ENCODE assay signal across 21 cellular contexts in genomic region chr1:156144747-156145146, GRCh38.
"Had no signal": no experiment of that assay in that cellular context is flagged by ENCODE, and none has a peak within 500 bp of the region (broad histone marks: within the 10 kb centered on the region; RNA-seq: fewer than 3 reads in every experiment).

No MANE protein-coding gene starts in this region.

- ATAC-seq: activated CD8-positive, alpha-beta T cell treated with anti-CD3 and anti-CD28 coated beads, Interleukin-2, amount 10 ng/mL, durations not matched to agents 7 days and 5 days; foreskin keratinocyte; left lung; naive thymus-derived CD8-positive, alpha-beta T cell; upper lobe of right lung had no signal

- H3K4me3 Mint-ChIP-seq: activated CD8-positive, alpha-beta T cell treated with anti-CD3 and anti-CD28 coated beads, Interleukin-2, amount 10 ng/mL, durations not matched to agents 7 days and 5 days; activated T-cell treated with anti-CD3 and anti-CD28 coated beads, Interleukin-2, amount 50 U/mL, for 24 hours; dendritic cell treated with granulocyte-macrophage colony-stimulating factor and Interleukin-4, amounts not matched to agents 40 ng/mL and 50 ng/mL, for 4 days; immature natural killer cell; naive thymus-derived CD8-positive, alpha-beta T cell had no signal

- H3K27me3 Mint-ChIP-seq: activated T-cell treated with anti-CD3 and anti-CD28 coated beads, Interleukin-2, amount 50 U/mL, for 24 hours; naive thymus-derived CD8-positive, alpha-beta T cell had no signal

- H3K9me3 Mint-ChIP-seq: activated T-cell treated with anti-CD3 and anti-CD28 coated beads, Interleukin-2, amount 50 U/mL, for 24 hours; dendritic cell treated with granulocyte-macrophage colony-stimulating factor and Interleukin-4, amounts not matched to agents 40 ng/mL and 50 ng/mL, for 4 days; immature natural killer cell; naive thymus-derived CD8-positive, alpha-beta T cell had no signal

- H2AFZ ChIP-seq: hepatocyte had no signal

- H3K9me3 ChIP-seq: left lung, prostate gland, upper lobe of right lung had no signal

- H3K27ac ChIP-seq: foreskin keratinocyte, left lung, prostate gland, upper lobe of right lung, WERI-Rb-1 had no signal

- H3K4me1 ChIP-seq: foreskin keratinocyte, prostate gland had no signal

- H3K79me2 ChIP-seq: hepatocyte had no signal

- H3K4me3 ChIP-seq: hepatocyte, left lung, lung, prostate gland, upper lobe of right lung had no signal

- H3K36me3 ChIP-seq: prostate gland had no signal

- H3K27me3 ChIP-seq: foreskin keratinocyte, hepatocyte, upper lobe of right lung had no signal

- H3K27ac Mint-ChIP-seq: activated CD8-positive, alpha-beta T cell treated with anti-CD3 and anti-CD28 coated beads, Interleukin-2, amount 10 ng/mL, durations not matched to agents 7 days and 5 days; immature natural killer cell had no signal

- H3K4me2 ChIP-seq: hepatocyte had no signal

- H3K36me3 Mint-ChIP-seq: immature natural killer cell; naive thymus-derived CD8-positive, alpha-beta T cell had no signal

- DNase-seq: activated CD4-positive, alpha-beta T cell treated with anti-CD3 and anti-CD28 coated beads for 1 hour; activated CD4-positive, alpha-beta T cell treated with anti-CD3 and anti-CD28 coated beads, Interleukin-2, amount 50 U/mL, for 1 hour; activated CD8-positive, alpha-beta T cell treated with anti-CD3 and anti-CD28 coated beads, Interleukin-2, amount 10 ng/mL, durations not matched to agents 7 days and 5 days; activated naive CD4-positive, alpha-beta T cell treated with Interleukin-2 at 50 U/mL for 16 hours; activated T-cell treated with anti-CD3 and anti-CD28 coated beads, Interleukin-2, amount 50 U/mL, for 24 hours; amygdala; effector CD4-positive, alpha-beta T cell; foreskin keratinocyte; immature natural killer cell; left lung; naive thymus-derived CD8-positive, alpha-beta T cell; stimulated activated CD4-positive, alpha-beta T cell treated with anti-CD3 and anti-CD28 coated beads, Interleukin-2, amount 100 ng/mL, for 48 hours; stimulated activated CD8-positive, alpha-beta memory T cell treated with anti-CD3 and anti-CD28 coated beads, Interleukin-4, amount 100 ng/mL, for 48 hours; stimulated activated naive CD4-positive, alpha-beta T cell; SW 1271; upper lobe of right lung; WERI-Rb-1 had no signal
